9 cellular contexts compared by ENCODE assay signal in genomic region chr11:3946445-3947017, GRCh38.
DNase-seq lines count a peak whose midpoint lies in the region; TF ChIP-seq lines count a peak whose summit lies in the region.
"Had no signal": no experiment of that assay in that cellular context is flagged by ENCODE, and none has a peak within 500 bp of the region (broad histone marks: within the 10 kb centered on the region; RNA-seq: fewer than 3 reads in every experiment).

No MANE protein-coding gene starts in this region.

- peak overlapping the region; percentile 79 for H3K27ac ChIP-seq in suprapubic skin

- DNase-seq in T-helper 1 cell (no peak), immature natural killer cell (no peak), suprapubic skin (ENCODE audit: low spot score in 2 of 2) (no peak), NCI-H345 treated with DMSO at 0.1 percent for 48 hours (lab: John Stamatoyannopoulos, UW; ENCODE audit: unreplicated experiment) (no peak), NCI-H1417 treated with DMSO at 0.1 percent for 48 hours (lab: John Stamatoyannopoulos, UW) (no peak), NCI-H1694 treated with DMSO at 0.1 percent for 48 hours (lab: John Stamatoyannopoulos, UW) (no peak)
- no peak for DNase-seq in activated T-helper 1 cell treated with anti-CD3 and anti-CD28 coated beads, Interleukin-12 subunit alpha, Interleukin-12 subunit beta, Interleukin-2, Interleukin-4 antibody, amounts not matched to agents 30 ng/mL and 10 ng/mL and 1 ng/mL, durations not matched to agents 14 hours and 24 hours and 36 hours (ENCODE audit: low spot score)
- DNase-seq: anterior cingulate cortex had no signal

- no peak for TF ChIP-seq POLR2A in suprapubic skin (IDR thresholded peaks at IDR 0.05)

- no peaks in the 10 kb centered on the region for H3K9me3 ChIP-seq in suprapubic skin

- H3K36me3 ChIP-seq in suprapubic skin: no peaks in the 10 kb centered on the region

- no peak for TF ChIP-seq CTCF in suprapubic skin (IDR thresholded peaks at IDR 0.05)

- intact Hi-C loops in activated T-helper 1 cell treated with anti-CD3 and anti-CD28 coated beads, Interleukin-12 subunit alpha, Interleukin-12 subunit beta, Interleukin-2, Interleukin-4 antibody, amounts not matched to agents 30 ng/mL and 10 ng/mL and 1 ng/mL, durations not matched to agents 14 hours and 24 hours and 36 hours (cut with micrococcal nuclease): loop anchor here (1.0 to 10.0 kb wide), 5 partner anchors 9 to 572 kb away; partner anchors contain the start of genes NUP98 and ZNF195

- H3K27me3 Mint-ChIP-seq in T-helper 1 cell treated with Interleukin-12 subunit alpha and Interleukin-12 subunit beta and Interleukin-4 antibody, amounts not matched to agents 30 μg/mL and 1 μg/mL, for 36 hours (ENCODE audit: low read depth): no peaks in the 10 kb centered on the region
- no peaks in the 10 kb centered on the region for H3K27me3 Mint-ChIP-seq in activated T-helper 1 cell treated with anti-CD3 and anti-CD28 coated beads, Interleukin-12 subunit alpha, Interleukin-12 subunit beta, Interleukin-2, Interleukin-4 antibody, amounts not matched to agents 30 ng/mL and 10 ng/mL and 1 ng/mL, durations not matched to agents 14 hours and 24 hours and 36 hours (ENCODE audit: insufficient read depth)
- peaks cover 0 to 10% (median 2%) of the 10 kb centered on the region in 3 donors for H3K27me3 Mint-ChIP-seq in immature natural killer cell (ENCODE audit: low read depth in 3 of 3)

- peaks cover 84% of the 10 kb centered on the region for H3K4me1 Mint-ChIP-seq in T-helper 1 cell treated with Interleukin-12 subunit alpha and Interleukin-12 subunit beta and Interleukin-4 antibody, amounts not matched to agents 30 μg/mL and 1 μg/mL, for 36 hours (ENCODE audit: low read depth)
- H3K4me1 Mint-ChIP-seq in activated T-helper 1 cell treated with anti-CD3 and anti-CD28 coated beads, Interleukin-12 subunit alpha, Interleukin-12 subunit beta, Interleukin-2, Interleukin-4 antibody, amounts not matched to agents 30 ng/mL and 10 ng/mL and 1 ng/mL, durations not matched to agents 14 hours and 24 hours and 36 hours (ENCODE audit: low read depth): peaks cover 94% of the 10 kb centered on the region
- H3K4me1 Mint-ChIP-seq in immature natural killer cell: peaks cover 96 to 100% of the 10 kb centered on the region in 2 donors

- H3K4me3 Mint-ChIP-seq in T-helper 1 cell treated with Interleukin-12 subunit alpha and Interleukin-12 subunit beta and Interleukin-4 antibody, amounts not matched to agents 30 μg/mL and 1 μg/mL, for 36 hours: peak overlapping the region; percentile 75
- H3K4me3 Mint-ChIP-seq in activated T-helper 1 cell treated with anti-CD3 and anti-CD28 coated beads, Interleukin-12 subunit alpha, Interleukin-12 subunit beta, Interleukin-2, Interleukin-4 antibody, amounts not matched to agents 30 ng/mL and 10 ng/mL and 1 ng/mL, durations not matched to agents 14 hours and 24 hours and 36 hours: peak overlapping the region; percentile 74
- H3K4me3 Mint-ChIP-seq in immature natural killer cell: peak overlapping the region; percentile 61 to 88 (median 77)

- H3K4me1 ChIP-seq in suprapubic skin: peaks cover 73% of the 10 kb centered on the region

- H3K9me3 Mint-ChIP-seq in T-helper 1 cell treated with Interleukin-12 subunit alpha and Interleukin-12 subunit beta and Interleukin-4 antibody, amounts not matched to agents 30 μg/mL and 1 μg/mL, for 36 hours: no peaks in the 10 kb centered on the region
- no peaks in the 10 kb centered on the region for H3K9me3 Mint-ChIP-seq in activated T-helper 1 cell treated with anti-CD3 and anti-CD28 coated beads, Interleukin-12 subunit alpha, Interleukin-12 subunit beta, Interleukin-2, Interleukin-4 antibody, amounts not matched to agents 30 ng/mL and 10 ng/mL and 1 ng/mL, durations not matched to agents 14 hours and 24 hours and 36 hours
- no peaks in the 10 kb centered on the region for H3K9me3 Mint-ChIP-seq in immature natural killer cell

- peak overlapping the region; percentile 93 for H3K27ac Mint-ChIP-seq in T-helper 1 cell treated with Interleukin-12 subunit alpha and Interleukin-12 subunit beta and Interleukin-4 antibody, amounts not matched to agents 30 μg/mL and 1 μg/mL, for 36 hours
- peak overlapping the region; percentile 91 for H3K27ac Mint-ChIP-seq in activated T-helper 1 cell treated with anti-CD3 and anti-CD28 coated beads, Interleukin-12 subunit alpha, Interleukin-12 subunit beta, Interleukin-2, Interleukin-4 antibody, amounts not matched to agents 30 ng/mL and 10 ng/mL and 1 ng/mL, durations not matched to agents 14 hours and 24 hours and 36 hours
- peak overlapping the region; percentile 92 to 98 (median 96) for H3K27ac Mint-ChIP-seq in immature natural killer cell

- peaks cover 28% of the 10 kb centered on the region for H3K36me3 Mint-ChIP-seq in T-helper 1 cell treated with Interleukin-12 subunit alpha and Interleukin-12 subunit beta and Interleukin-4 antibody, amounts not matched to agents 30 μg/mL and 1 μg/mL, for 36 hours (ENCODE audit: low read depth)
- peaks cover 25% of the 10 kb centered on the region for H3K36me3 Mint-ChIP-seq in activated T-helper 1 cell treated with anti-CD3 and anti-CD28 coated beads, Interleukin-12 subunit alpha, Interleukin-12 subunit beta, Interleukin-2, Interleukin-4 antibody, amounts not matched to agents 30 ng/mL and 10 ng/mL and 1 ng/mL, durations not matched to agents 14 hours and 24 hours and 36 hours (ENCODE audit: low read depth)
- peaks cover 0 to 11% (median 4%) of the 10 kb centered on the region in 3 donors for H3K36me3 Mint-ChIP-seq in immature natural killer cell

- TF ChIP-seq EP300 in suprapubic skin (IDR thresholded peaks at IDR 0.05): no peak

- H3K4me3 ChIP-seq in suprapubic skin: no peak overlapping the region

- no peaks in the 10 kb centered on the region for H3K27me3 ChIP-seq in suprapubic skin

- 31% methylated on average over 2 of the region's 2 CpGs for WGBS in suprapubic skin
